28 cellular contexts compared by ENCODE assay signal in genomic region chr2:241842067-241842415, GRCh38. TPM values are rescaled to one million over a fixed set of nuclear protein-coding genes. Genes with fewer than 3 reads are reported as not detected.
DNase-seq lines count a peak whose midpoint lies in the region; ATAC-seq and TF ChIP-seq lines count a peak whose summit lies in the region.
"Had no signal": no experiment of that assay in that cellular context is flagged by ENCODE, and none has a peak within 500 bp of the region (broad histone marks: within the 10 kb centered on the region; RNA-seq: fewer than 3 reads in every experiment).

No MANE protein-coding gene starts in this region.

- POLR2A ChIA-PET in A673 (lab: Charles Lee; ENCODE audit: low non-redundant PET): no interaction called here
- POLR2A ChIA-PET in CD8-positive, alpha-beta memory T cell (lab: Charles Lee): no interaction called here

- H3K4me3 ChIP-seq in A673 (ENCODE audit: low read depth, low read length, poor library complexity, severe bottlenecking): no peak overlapping the region
- no peak overlapping the region for H3K4me3 ChIP-seq in CD8-positive, alpha-beta memory T cell (ENCODE audit: low read length)
- H3K4me3 ChIP-seq in ascending aorta: no peak overlapping the region
- H3K4me3 ChIP-seq in MG63: no peak overlapping the region
- H3K4me3 ChIP-seq in thyroid gland (replicated peaks in 1 of 3): no peak overlapping the region
- H3K4me3 ChIP-seq: GM23248 had no signal

- CTCF ChIA-PET in A673 (lab: Charles Lee): no interaction called here
- CTCF ChIA-PET in CD8-positive, alpha-beta memory T cell (lab: Charles Lee): interaction anchor here (1.1 kb wide), 1 partner anchor 17 kb away, joined by 3 read pairs; no protein-coding TSS in a partner anchor

- 83 to 85% methylated on average over 11 of the region's 11 CpGs for WGBS in thyroid gland, 2 donors

- H3K9me3 ChIP-seq in A673 (ENCODE audit: low read depth, low read length, poor library complexity, severe bottlenecking) (no peaks in the 10 kb centered on the region), ascending aorta (no peaks in the 10 kb centered on the region), MG63 (no peaks in the 10 kb centered on the region), thyroid gland (no peaks in the 10 kb centered on the region)
- no peaks in the 10 kb centered on the region for H3K9me3 ChIP-seq in CD8-positive, alpha-beta memory T cell (ENCODE audit: low read length)
- H3K9me3 ChIP-seq: upper lobe of right lung had no signal

- H3K36me3 ChIP-seq in A673 (ENCODE audit: insufficient read depth, low read length, poor library complexity, severe bottlenecking): no peaks in the 10 kb centered on the region
- no peaks in the 10 kb centered on the region for H3K36me3 ChIP-seq in CD8-positive, alpha-beta memory T cell (ENCODE audit: insufficient read depth, low read length)
- H3K36me3 ChIP-seq in ascending aorta: no peaks in the 10 kb centered on the region
- no peaks in the 10 kb centered on the region for H3K36me3 ChIP-seq in MG63
- no peaks in the 10 kb centered on the region for H3K36me3 ChIP-seq in thyroid gland
- H3K36me3 ChIP-seq: upper lobe of right lung had no signal

- DNase-seq in A673 (ENCODE audit: low spot score) (no peak), ascending aorta (ENCODE audit: low spot score in 2 of 2) (no peak), mesenteric fat pad (ENCODE audit: low spot score) (peak; percentile 81), MG63 (no peak), thyroid gland (no peak), NCI-H146 (lab: John Stamatoyannopoulos, UW) (no peak)
- DNase-seq in CD8-positive, alpha-beta memory T cell: no peak
- DNase-seq: activated naive CD4-positive, alpha-beta T cell treated with anti-CD3 and anti-CD28 coated beads for 36 hours; amniotic stem cell; DMS79; effector CD4-positive, alpha-beta T cell; erythroblast; GM23248; HFFc6; NCI-H1105 treated with DMSO at 0.1 percent for 48 hours; NCI-H2029 treated with DMSO at 0.1 percent for 48 hours; NCI-H2227 treated with DMSO at 0.1 percent for 48 hours; NCI-H69; SHP77; SW 1271 had no signal

- BruUV-seq in A673 (replicated peaks; lab: Mats Ljungman, UMichigan): no TSS peak

- intact Hi-C loops in A673 (cut with micrococcal nuclease; ENCODE audit: unreplicated experiment): no loop called here
- intact Hi-C loops in ascending aorta (cut with DNase I): no loop called here
- intact Hi-C loops in thyroid gland (cut with DNase I): no loop called here

- H3K27ac ChIP-seq in A673 (ENCODE audit: low read depth, low read length, poor library complexity, severe bottlenecking): peak overlapping the region; percentile 54
- no peak overlapping the region for H3K27ac ChIP-seq in CD8-positive, alpha-beta memory T cell (ENCODE audit: low read depth, low read length)
- H3K27ac ChIP-seq in ascending aorta: peak overlapping the region; percentile 1 to 20
- H3K27ac ChIP-seq in thyroid gland: no peak overlapping the region
- H3K27ac ChIP-seq: GM23248 had no signal

- H3K4me3 Mint-ChIP-seq in CD8-positive, alpha-beta memory T cell: peak overlapping the region in 3 of 7 donors; percentile 86 to 91 (median 86)
- H3K4me3 Mint-ChIP-seq: activated naive CD4-positive, alpha-beta T cell treated with anti-CD3 and anti-CD28 coated beads for 36 hours; HFFc6; WTC11 had no signal

- no peaks in the 10 kb centered on the region for H3K36me3 Mint-ChIP-seq in CD8-positive, alpha-beta memory T cell
- H3K36me3 Mint-ChIP-seq: WTC11 had no signal

- TF ChIP-seq CTCF in A673 (conservative IDR thresholded peaks at IDR 0.05; ENCODE audit: low read depth, low read length) (no peak), ascending aorta (IDR thresholded peaks at IDR 0.05) (no peak), thyroid gland (IDR thresholded peaks at IDR 0.05) (no peak)

- no peak for TF ChIP-seq POLR2A in thyroid gland (IDR thresholded peaks at IDR 0.05)

- ATAC-seq in GM21423 (IDR thresholded peaks at IDR 0.05; ENCODE audit: unreplicated experiment): no peak
- ATAC-seq: left colon, WTC11 had no signal

- no peaks in the 10 kb centered on the region for H3K27me3 Mint-ChIP-seq in CD8-positive, alpha-beta memory T cell

- H3K27me3 ChIP-seq in A673 (replicated peaks; ENCODE audit: insufficient read depth, low read depth, low read length, poor library complexity): no peaks in the 10 kb centered on the region
- no peaks in the 10 kb centered on the region for H3K27me3 ChIP-seq in CD8-positive, alpha-beta memory T cell (ENCODE audit: insufficient read depth, low read length, poor library complexity, severe bottlenecking)
- no peaks in the 10 kb centered on the region for H3K27me3 ChIP-seq in ascending aorta
- H3K27me3 ChIP-seq in MG63: peaks cover 13% of the 10 kb centered on the region
- no peaks in the 10 kb centered on the region for H3K27me3 ChIP-seq in thyroid gland

- H3K4me1 ChIP-seq in A673 (ENCODE audit: insufficient read depth, low read length, poor library complexity, severe bottlenecking) (peaks cover 14% of the 10 kb centered on the region), ascending aorta (peaks cover 8% of the 10 kb centered on the region in 2 donors), thyroid gland (peaks cover 3 to 7% of the 10 kb centered on the region in 2 donors)
- peaks cover 23% of the 10 kb centered on the region for H3K4me1 ChIP-seq in CD8-positive, alpha-beta memory T cell (ENCODE audit: insufficient read depth, low read length)

- peaks cover 36 to 52% (median 50%) of the 10 kb centered on the region in 3 donors for H3K4me1 Mint-ChIP-seq in CD8-positive, alpha-beta memory T cell

- peak overlapping the region in 7 of 8 donors; percentile 84 to 99 (median 96) for H3K27ac Mint-ChIP-seq in CD8-positive, alpha-beta memory T cell
- H3K27ac Mint-ChIP-seq: activated naive CD4-positive, alpha-beta T cell treated with anti-CD3 and anti-CD28 coated beads for 36 hours; HFFc6 had no signal

- H3K9me3 Mint-ChIP-seq in CD8-positive, alpha-beta memory T cell: peaks cover 0 to 2% (median 0%) of the 10 kb centered on the region in 5 donors
- H3K9me3 Mint-ChIP-seq: activated CD4-positive, alpha-beta T cell treated with anti-CD3 and anti-CD28 coated beads, Interleukin-2, amount 10 ng/mL, durations not matched to agents 7 days and 5 days; HFFc6; WTC11 had no signal

RNA-seq across cellular contexts. Expression of gene PDCD1, which starts 16.7 kb away (rescaled TPM):
- total RNA-seq in A673 (2021): 0.34 and 0.35 TPM in 2 replicates
- 10 to 100 TPM; 34.3 to 39.3 TPM for total RNA-seq in CD8-positive, alpha-beta memory T cell
- 41.8 TPM for polyA plus RNA-seq in CD8-positive, alpha-beta memory T cell
- total RNA-seq in ascending aorta: not detected
- total RNA-seq in mesenteric fat pad: 0.42 TPM
- not detected in 2 replicates for total RNA-seq in MG63 (2014; rRNA removed; shearing (Covaris generic); ENCODE audit: low replicate concordance)
- 1 to 10 TPM in 2 of 4 donors, under 1 TPM in 2; 0.49 to 2.3 (median 1.1) TPM for total RNA-seq in thyroid gland
- total RNA-seq: GM23248, HFFc6, myocyte, pulmonary artery endothelial cell had no signal
- polyA plus RNA-seq: BJ, GM23248 had no signal

RNA-seq across cellular contexts. Expression of gene RTP5, which starts 27.5 kb away (rescaled TPM):
- total RNA-seq in A673 (2021): 0.20 TPM in 1 of 2 replicates, not detected in the other
- under 1 TPM; 0.11 to 0.18 TPM for total RNA-seq in CD8-positive, alpha-beta memory T cell
- 0.23 TPM for polyA plus RNA-seq in CD8-positive, alpha-beta memory T cell
- not detected for total RNA-seq in ascending aorta
- not detected for total RNA-seq in mesenteric fat pad
- total RNA-seq in MG63 (2014; rRNA removed; shearing (Covaris generic); ENCODE audit: low replicate concordance): not detected in 2 replicates
- total RNA-seq in thyroid gland: under 1 TPM in 1 of 4 donors, not detected in 3; 0.13 TPM
- total RNA-seq: activated CD4-positive, alpha-beta T cell treated with anti-CD3 and anti-CD28 coated beads, Interleukin-2, amount 10 ng/mL, durations not matched to agents 7 days and 5 days; activated naive CD4-positive, alpha-beta T cell treated with anti-CD3 and anti-CD28 coated beads for 36 hours; GM23248; HFFc6; left colon; pulmonary artery endothelial cell; upper lobe of right lung; WTC11 had no signal
- polyA plus RNA-seq: BJ, GM23248 had no signal

RNA-seq across cellular contexts. Expression of gene NEU4, which starts 33.0 kb away (rescaled TPM):
- total RNA-seq in A673 (2021): 38.5 and 48.4 TPM in 2 replicates
- not detected for total RNA-seq in CD8-positive, alpha-beta memory T cell
- not detected for polyA plus RNA-seq in CD8-positive, alpha-beta memory T cell
- not detected for total RNA-seq in ascending aorta
- total RNA-seq in mesenteric fat pad: 1.1 TPM
- not detected in 2 replicates for total RNA-seq in MG63 (2014; rRNA removed; shearing (Covaris generic); ENCODE audit: low replicate concordance)
- total RNA-seq in thyroid gland: 1 to 10 TPM in 2 of 4 donors, under 1 TPM in 1, not detected in 1; 0.78 to 5.7 (median 1.1) TPM
- total RNA-seq: activated naive CD4-positive, alpha-beta T cell treated with anti-CD3 and anti-CD28 coated beads for 36 hours; GM23248; pulmonary artery endothelial cell had no signal
- polyA plus RNA-seq: BJ, GM23248 had no signal

Comparison
In these comparisons a context has a peak if more than half of its experiments do, and no peak if none do; other contexts are left out.
1. H3K27ac ChIP-seq: peak in A673 (single experiment) and ascending aorta (2 of 2); none in CD8-positive, alpha-beta memory T cell (single experiment) and thyroid gland (0 of 3).
2. RNA of gene PDCD1, which starts 16.7 kb away (total RNA-seq): 34.3 to 39.3 TPM in CD8-positive, alpha-beta memory T cell; 0.49 to 2.3 TPM in thyroid gland, 0.42 TPM in mesenteric fat pad (single experiment), 0.34 to 0.35 TPM in A673, not detected in ascending aorta (single experiment) and not detected in MG63; every median in the first group is over 10 times any median in the second.